ENCODE assay signal across 21 cellular contexts in genomic region chr13:43648733-43649132, GRCh38.
DNase-seq lines count a peak whose midpoint lies in the region; ATAC-seq and TF ChIP-seq lines count a peak whose summit lies in the region.
"Had no signal": no experiment of that assay in that cellular context is flagged by ENCODE, and none has a peak within 500 bp of the region (broad histone marks: within the 10 kb centered on the region; RNA-seq: fewer than 3 reads in every experiment).

No MANE protein-coding gene starts in this region.

- H3F3A ChIP-seq in SK-N-SH (replicated peaks; ENCODE audit: insufficient read depth) = no peaks in the 10 kb centered on the region

- H3K4me3 ChIP-seq in SK-N-SH (ENCODE audit: low read depth in 2 of 2, low read length in 1 of 2) = no peak overlapping the region
- H3K4me3 ChIP-seq in heart left ventricle = no peak overlapping the region
- H3K4me3 ChIP-seq in right cardiac atrium (ENCODE audit: low read length) = no peak overlapping the region
- H3K4me3 ChIP-seq in heart right ventricle = no peak overlapping the region
- H3K4me3 ChIP-seq: A549, BLaER1 had no signal

- no peaks in the 10 kb centered on the region for H3K36me3 Mint-ChIP-seq in T-helper 17 cell (ENCODE audit: low read depth)
- H3K36me3 Mint-ChIP-seq: CD14-positive monocyte; CD4-positive, alpha-beta memory T cell had no signal

- no peaks in the 10 kb centered on the region for H4K20me1 ChIP-seq in SK-N-SH (ENCODE audit: insufficient read depth)
- H4K20me1 ChIP-seq: BLaER1 had no signal

- no peak overlapping the region for H3K4me3 Mint-ChIP-seq in T-helper 17 cell
- H3K4me3 Mint-ChIP-seq: CD14-positive monocyte; CD4-positive, alpha-beta memory T cell; HFFc6 had no signal

- POLR2A ChIA-PET in SK-N-SH (lab: Yijun Ruan, JAX) = no interaction called here

- ATAC-seq in SK-N-SH treated with all-trans-retinoic acid at 6 μM for 48 hours (no peak), heart left ventricle (peak; percentile 61 to 73 (median 66)), right cardiac atrium (no peak), heart right ventricle (peak in 5 of 8 donors; percentile 44 to 79 (median 57)), T-helper 17 cell (no peak)
- ATAC-seq: A549, HCT116 had no signal

- H3K79me2 ChIP-seq in SK-N-SH (ENCODE audit: insufficient read depth) = no peaks in the 10 kb centered on the region

- H3K4me2 ChIP-seq in SK-N-SH = no peak overlapping the region
- H3K4me2 ChIP-seq: A549, BLaER1 had no signal

- H3K27ac ChIP-seq in SK-N-SH (ENCODE audit: low read depth in 2 of 2, low read length in 1 of 2) (no peak overlapping the region), heart left ventricle (no peak overlapping the region), right cardiac atrium (ENCODE audit: low read length) (no peak overlapping the region), heart right ventricle (no peak overlapping the region)
- H3K27ac ChIP-seq: 22Rv1, A549, BLaER1, HL-60 had no signal

- H3K27ac Mint-ChIP-seq in T-helper 17 cell = no peak overlapping the region
- H3K27ac Mint-ChIP-seq: CD14-positive monocyte; CD4-positive, alpha-beta memory T cell; HFFc6 had no signal

- H3K36me3 ChIP-seq in SK-N-SH (replicated peaks in 1 of 2; ENCODE audit: control insufficient read depth in 1 of 2, insufficient read depth in 2 of 2, low read length in 1 of 2) = no peaks in the 10 kb centered on the region
- H3K36me3 ChIP-seq in heart left ventricle = no peaks in the 10 kb centered on the region
- H3K36me3 ChIP-seq in heart right ventricle = no peaks in the 10 kb centered on the region
- H3K36me3 ChIP-seq: BLaER1 had no signal

- CTCF ChIA-PET in SK-N-SH (lab: Yijun Ruan, JAX) = no interaction called here

- H2AFZ ChIP-seq in SK-N-SH (ENCODE audit: low read depth) = no peak overlapping the region

- no peaks in the 10 kb centered on the region for H3K9me3 ChIP-seq in SK-N-SH
- H3K9me3 ChIP-seq in heart left ventricle = no peaks in the 10 kb centered on the region
- H3K9me3 ChIP-seq in right cardiac atrium (ENCODE audit: control insufficient read depth, low read length) = no peaks in the 10 kb centered on the region
- H3K9me3 ChIP-seq in heart right ventricle = peaks cover 0 to 5% (median 0%) of the 10 kb centered on the region in 11 donors
- H3K9me3 ChIP-seq in T-helper 17 cell (ENCODE audit: control insufficient read depth, low read length, poor library complexity, severe bottlenecking) = no peaks in the 10 kb centered on the region
- H3K9me3 ChIP-seq: A549, BLaER1 had no signal

- no peak for TF ChIP-seq RAD21 in SK-N-SH (IDR thresholded peaks at IDR 0.05; ENCODE audit: low read length)

- peak; percentile 9 for DNase-seq in SK-N-SH
- no peak for DNase-seq in heart left ventricle
- no peak for DNase-seq in right cardiac atrium
- no peak for DNase-seq in heart right ventricle
- DNase-seq in T-helper 17 cell = no peak
- no peak for DNase-seq in activated naive CD4-positive, alpha-beta T cell treated with anti-CD3 and anti-CD28 coated beads, Interleukin-2, amount 50 U/mL, for 16 hours
- no peak for DNase-seq in activated naive CD4-positive, alpha-beta T cell (lab: John Stamatoyannopoulos, UW)
- DNase-seq: CD4-positive, alpha-beta memory T cell; DMS153; DMS79; GDM1; GOT3; H7; HFFc6 had no signal

- WGBS in SK-N-SH (ENCODE audit: low lambda C conversion rate) = 92% methylated on average over 5 of the region's 5 CpGs
- WGBS in heart left ventricle, 4 donors = 44 to 56% (median 49%) methylated on average over 5 of the region's 5 CpGs
- 55% methylated on average over 5 of the region's 5 CpGs for WGBS in right cardiac atrium
- WGBS in heart right ventricle, 2 donors = 47 to 55% methylated on average over 5 of the region's 5 CpGs

- H3K4me1 ChIP-seq in SK-N-SH (ENCODE audit: control insufficient read depth in 1 of 2, insufficient read depth in 2 of 2, low read depth in 1 of 2, low read length in 1 of 2) (peaks cover 0 to 6% of the 10 kb centered on the region in 2 experiments; a peak in 1 of 4 replicates), heart left ventricle (peaks cover 0 to 7% (median 0%) of the 10 kb centered on the region in 12 donors), right cardiac atrium (ENCODE audit: control insufficient read depth, insufficient read depth, low read length) (no peaks in the 10 kb centered on the region), heart right ventricle (no peaks in the 10 kb centered on the region)
- H3K4me1 ChIP-seq: A549, BLaER1 had no signal

- H3K9ac ChIP-seq in SK-N-SH = no peak overlapping the region
- H3K9ac ChIP-seq: BLaER1 had no signal

- intact Hi-C loops in heart left ventricle (cut with DNase I) = no loop called here
- intact Hi-C loops in right cardiac atrium (cut with DNase I) = no loop called here
- intact Hi-C loops in heart right ventricle (cut with DNase I) = no loop called here

- TF ChIP-seq CTCF in SK-N-SH (IDR thresholded peaks at IDR 0.05) (no peak), heart left ventricle (IDR thresholded peaks at IDR 0.05) (no peak), heart right ventricle (IDR thresholded peaks at IDR 0.05) (no peak)

- H3K27me3 ChIP-seq in SK-N-SH (ENCODE audit: insufficient read depth) (no peaks in the 10 kb centered on the region), heart left ventricle (no peaks in the 10 kb centered on the region), right cardiac atrium (ENCODE audit: control insufficient read depth, insufficient read depth) (no peaks in the 10 kb centered on the region), heart right ventricle (no peaks in the 10 kb centered on the region)
- H3K27me3 ChIP-seq: BLaER1 had no signal

- TF ChIP-seq EP300 in SK-N-SH (IDR thresholded peaks at IDR 0.05; ENCODE audit: borderline replicate concordance in 1 of 2, low read depth in 1 of 2, low read length in 1 of 2) = no peak

- TF ChIP-seq POLR2A in heart left ventricle (IDR thresholded peaks at IDR 0.05) = no peak

- peaks cover 12% of the 10 kb centered on the region for H3K27me3 Mint-ChIP-seq in T-helper 17 cell

- H3K9me2 ChIP-seq in SK-N-SH = no peaks in the 10 kb centered on the region

- H3K4me1 Mint-ChIP-seq in T-helper 17 cell = no peaks in the 10 kb centered on the region
- H3K4me1 Mint-ChIP-seq: CD14-positive monocyte; CD4-positive, alpha-beta memory T cell had no signal

TF ChIP-seq in SK-N-SH, 30 proteins besides CTCF, POLR2A, EP300 and RAD21:
- TF ChIP-seq ELF1 (IDR thresholded peaks at IDR 0.05) = no peak
- TF ChIP-seq FOXM1 (IDR thresholded peaks at IDR 0.05; ENCODE audit: low read depth) = no peak
- no peak for TF ChIP-seq FOXJ3 (CRISPR knock-in tag; IDR thresholded peaks at IDR 0.05)
- TF ChIP-seq USF1 (IDR thresholded peaks at IDR 0.05; ENCODE audit: borderline replicate concordance, low read depth) = no peak
- no peak for TF ChIP-seq TAF1 (IDR thresholded peaks at IDR 0.05; ENCODE audit: borderline replicate concordance, low read depth, low read length)
- TF ChIP-seq GABPA (IDR thresholded peaks at IDR 0.05; ENCODE audit: low read depth) = no peak
- no peak for TF ChIP-seq MEF2A (IDR thresholded peaks at IDR 0.05; ENCODE audit: borderline replicate concordance, low read depth)
- no peak for TF ChIP-seq NFIC (IDR thresholded peaks at IDR 0.05; ENCODE audit: borderline replicate concordance)
- TF ChIP-seq TEAD4 (IDR thresholded peaks at IDR 0.05; ENCODE audit: borderline replicate concordance, insufficient read depth) = no peak

TF ChIP-seq in SK-N-SH treated with all-trans-retinoic acid at 6 μM for 48 hours, 23 proteins besides CTCF, POLR2A, EP300 and RAD21:
- no peak for TF ChIP-seq ZNF565 (CRISPR knock-in tag; conservative IDR thresholded peaks at IDR 0.05; ENCODE audit: low read depth)
- no peak for TF ChIP-seq ZNF8 (CRISPR knock-in tag; IDR thresholded peaks at IDR 0.05)

Comparison
In these comparisons a context has a peak if more than half of its experiments do, and no peak if none do; other contexts are left out.
1. ATAC-seq: peak in heart left ventricle (4 of 4) and heart right ventricle (5 of 8); none in SK-N-SH treated with all-trans-retinoic acid at 6 μM for 48 hours (single experiment), right cardiac atrium (0 of 2) and T-helper 17 cell (single experiment).